ENCODE assay signal across 7 cellular contexts in genomic region chr15:64596701-64597468, GRCh38.
DNase-seq lines count a peak whose midpoint lies in the region; FAIRE-seq and TF ChIP-seq lines count a peak whose summit lies in the region.

No MANE protein-coding gene starts in this region.

- DNase-seq in HT1080 (ENCODE audit: low read depth) (peak; percentile 54), OCI-LY7 (ENCODE audit: low spot score) (no peak), choroid plexus epithelial cell (ENCODE audit: low read depth) (peak; percentile 79), mesenchymal stem cell (peak; percentile 74), kidney (no peak), HPDE6-E6E7 (ENCODE audit: extremely low spot score) (no peak)

- no peak overlapping the region for H2BK12ac ChIP-seq in mesenchymal stem cell (ENCODE audit: low read length in 2 of 2)

- no peak overlapping the region for H2AK5ac ChIP-seq in mesenchymal stem cell (ENCODE audit: low read length, severe bottlenecking)

- H3K14ac ChIP-seq in mesenchymal stem cell (ENCODE audit: low read length in 2 of 2), result no peak overlapping the region

- peak overlapping the region; percentile 24 for H3K4me3 ChIP-seq in GM12875 (ENCODE audit: low read depth, low read length)
- no peak overlapping the region for H3K4me3 ChIP-seq in OCI-LY7 (ENCODE audit: low read depth, low read length, poor library complexity, severe bottlenecking)
- no peak overlapping the region for H3K4me3 ChIP-seq in choroid plexus epithelial cell (ENCODE audit: low read depth, low read length)
- H3K4me3 ChIP-seq in mesenchymal stem cell (ENCODE audit: insufficient read depth in 1 of 2, low read depth in 1 of 2, low read length in 2 of 2), result peak overlapping the region in 1 of 2 experiments; percentile 12
- H3K4me3 ChIP-seq in kidney (ENCODE audit: low read length in 2 of 2), result peak overlapping the region in 1 of 2 donors; percentile 51

- H3K4me1 ChIP-seq in OCI-LY7 (ENCODE audit: insufficient read depth, low read length, poor library complexity, severe bottlenecking) (peaks cover 11% of the 10 kb centered on the region), mesenchymal stem cell (ENCODE audit: control insufficient read depth, insufficient read depth, low read depth, low read length) (peaks cover 3% of the 10 kb centered on the region), kidney (ENCODE audit: control insufficient read depth in 1 of 2, insufficient read depth in 1 of 2, low read depth in 1 of 2, low read length in 2 of 2) (peaks cover under 1 to 11% of the 10 kb centered on the region in 2 donors)

- no peak overlapping the region for H2BK120ac ChIP-seq in mesenchymal stem cell (ENCODE audit: low read depth, low read length)

- 100% methylated on average over 1 of the region's 4 CpGs for WGBS in mesenchymal stem cell

- no peaks in the 10 kb centered on the region for H3K27me3 ChIP-seq in mesenchymal stem cell (ENCODE audit: control insufficient read depth in 1 of 2, insufficient read depth in 1 of 2, low read length in 2 of 2)

- CTCF ChIA-PET in OCI-LY7 (lab: Charles Lee; ENCODE audit: unreplicated experiment), result no interaction called here

- no peak overlapping the region for H4K91ac ChIP-seq in mesenchymal stem cell (ENCODE audit: low read length)

- H2BK15ac ChIP-seq in mesenchymal stem cell (ENCODE audit: low read depth, poor library complexity, severe bottlenecking), result no peak overlapping the region

- H3K18ac ChIP-seq in mesenchymal stem cell (ENCODE audit: low read depth in 1 of 2, low read length in 2 of 2), result peak overlapping the region in 1 of 2 experiments; percentile 80

- peaks cover 29% of the 10 kb centered on the region for H3K79me1 ChIP-seq in mesenchymal stem cell (replicated peaks; ENCODE audit: low read length, poor library complexity, severe bottlenecking)

- BruUV-seq in OCI-LY7 (replicated peaks; lab: Mats Ljungman, UMichigan), result no TSS peak

- TF ChIP-seq CTCF in GM12875 (IDR thresholded peaks at IDR 0.05; ENCODE audit: borderline replicate concordance, insufficient read depth, low read depth, low read length) (no peak), OCI-LY7 (conservative IDR thresholded peaks at IDR 0.05; ENCODE audit: low read length) (no peak), choroid plexus epithelial cell (conservative IDR thresholded peaks at IDR 0.05; ENCODE audit: low read depth, low read length) (no peak), kidney (IDR thresholded peaks at IDR 0.05; ENCODE audit: borderline replicate concordance, extremely low read depth, insufficient read depth) (no peak)

- H3K36me3 ChIP-seq in OCI-LY7 (ENCODE audit: insufficient read depth, low read length), result no peaks in the 10 kb centered on the region
- peaks cover 0 to under 1% of the 10 kb centered on the region in 2 experiments for H3K36me3 ChIP-seq in mesenchymal stem cell (ENCODE audit: control insufficient read depth in 1 of 2, insufficient read depth in 2 of 2, low read depth in 1 of 2, low read length in 2 of 2)
- no peaks in the 10 kb centered on the region for H3K36me3 ChIP-seq in kidney (ENCODE audit: control insufficient read depth in 1 of 2, insufficient read depth in 2 of 2, low read length in 2 of 2)

- no peak overlapping the region for H3K23ac ChIP-seq in mesenchymal stem cell (ENCODE audit: low read length in 2 of 2)

- intact Hi-C loops in OCI-LY7 (cut with micrococcal nuclease; ENCODE audit: unreplicated experiment), result no loop called here
- intact Hi-C loops in kidney (cut with DNase I), result no loop called here

- POLR2A ChIA-PET in OCI-LY7 (lab: Charles Lee), result interaction anchor here (0.5 kb wide), 2 partner anchors 20 to 378 kb away, joined by 3 to 6 read pairs; no protein-coding TSS in a partner anchor

- H3K9me3 ChIP-seq in OCI-LY7 (ENCODE audit: low read length) (no peaks in the 10 kb centered on the region), mesenchymal stem cell (ENCODE audit: control insufficient read depth, low read length) (no peaks in the 10 kb centered on the region), kidney (ENCODE audit: control insufficient read depth in 1 of 2, low read length in 2 of 2) (no peaks in the 10 kb centered on the region)

- peaks cover 14% of the 10 kb centered on the region; the same call in 1 of the 2 replicates for H3K79me2 ChIP-seq in OCI-LY7 (ENCODE audit: insufficient read depth, low read depth, low read length)

- H3K9me2 ChIP-seq in OCI-LY7 (ENCODE audit: insufficient read depth, low read length), result no peaks in the 10 kb centered on the region

- H3K4me2 ChIP-seq in OCI-LY7 (ENCODE audit: low read length), result peak overlapping the region; percentile 6; the same call in 1 of the 2 replicates
- no peak overlapping the region for H3K4me2 ChIP-seq in mesenchymal stem cell (ENCODE audit: low read length, poor library complexity, severe bottlenecking)

- no peak overlapping the region for H4K8ac ChIP-seq in mesenchymal stem cell (ENCODE audit: low read length)

- H2BK5ac ChIP-seq in mesenchymal stem cell (ENCODE audit: low read depth, low read length, poor library complexity, severe bottlenecking), result no peak overlapping the region

- peak overlapping the region; percentile 23 for H3K9ac ChIP-seq in mesenchymal stem cell (ENCODE audit: low read length)
- H3K9ac ChIP-seq in kidney (ENCODE audit: low read length in 2 of 2), result no peak overlapping the region

- H4K20me1 ChIP-seq in OCI-LY7 (ENCODE audit: insufficient read depth, low read length), result no peaks in the 10 kb centered on the region

- no peak overlapping the region for H3K27ac ChIP-seq in OCI-LY7 (ENCODE audit: low read depth, low read length, poor library complexity, severe bottlenecking)
- no peak overlapping the region for H3K27ac ChIP-seq in mesenchymal stem cell (ENCODE audit: low read length, poor library complexity, severe bottlenecking)
- peak overlapping the region in 1 of 2 donors; percentile 3 for H3K27ac ChIP-seq in kidney (ENCODE audit: low read depth in 2 of 2, low read length in 2 of 2)

- no peak for FAIRE-seq in kidney (lab: Jason Lieb, UNC)

- H3K4ac ChIP-seq in mesenchymal stem cell (ENCODE audit: low read depth in 1 of 2, low read length in 2 of 2), result no peak overlapping the region

- H2AFZ ChIP-seq in OCI-LY7 (ENCODE audit: low read length) (no peak overlapping the region), mesenchymal stem cell (ENCODE audit: low read depth, low read length) (no peak overlapping the region)

Comparison
In these comparisons a context has a peak if more than half of its experiments do, and no peak if none do; other contexts are left out.
1. DNase-seq: peak in HT1080 (single experiment), choroid plexus epithelial cell (single experiment) and mesenchymal stem cell (single experiment); none in OCI-LY7 (single experiment), kidney (single experiment) and HPDE6-E6E7 (single experiment).